ENCODE assay signal across 2 cellular contexts in the genomic region with DNA sequence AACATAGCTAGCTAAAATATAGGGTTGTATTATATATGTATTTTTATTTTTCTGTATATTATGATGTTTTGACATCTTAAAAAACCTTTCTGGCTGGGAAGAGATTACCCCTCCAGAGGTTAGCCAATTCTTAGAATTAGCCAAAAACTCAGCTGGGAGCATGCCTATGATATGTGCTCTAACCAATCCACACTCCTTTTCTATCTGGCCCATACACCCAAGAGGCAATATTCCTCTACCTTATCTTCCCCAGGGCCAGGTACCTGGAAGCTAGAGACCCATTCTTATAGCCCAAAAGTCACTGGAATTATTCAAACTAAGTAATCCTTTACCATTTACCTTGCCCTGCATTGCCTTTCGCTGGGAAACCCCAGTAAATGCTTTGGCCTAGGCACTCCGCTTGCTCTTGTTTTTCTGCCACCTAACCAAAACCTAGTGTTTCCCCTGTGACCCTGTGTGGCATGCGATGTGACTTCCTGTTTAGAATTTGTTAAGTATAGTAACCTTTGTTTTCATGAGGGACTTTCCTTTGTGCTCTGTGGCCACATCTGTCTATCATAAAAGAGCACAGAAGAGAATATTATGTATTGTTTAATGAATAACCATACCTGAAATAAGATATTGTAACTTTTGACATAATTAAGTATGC.
TF ChIP-seq lines count a peak whose summit lies in the region.

No MANE protein-coding gene starts in this region.

TF ChIP-seq in GM23338, 12 proteins besides CTCF, POLR2A, EP300 and RAD21 (continued from another document and continues in another):
- TF ChIP-seq ZNF114 (CRISPR knock-in tag; IDR thresholded peaks at IDR 0.05) (no peak), EZH2phosphoT487 (IDR thresholded peaks at IDR 0.05; ENCODE audit: unreplicated experiment) (no peak), EZH2 (IDR thresholded peaks at IDR 0.05; ENCODE audit: low read depth, unreplicated experiment) (no peak), NANOG (IDR thresholded peaks at IDR 0.05; ENCODE audit: borderline replicate concordance) (no peak), ZNF331 (CRISPR knock-in tag; IDR thresholded peaks at IDR 0.05; ENCODE audit: low read depth) (no peak), POLR2AphosphoS5 (IDR thresholded peaks at IDR 0.05; ENCODE audit: low read depth) (no peak)
- TF ChIP-seq, protein P1, sequence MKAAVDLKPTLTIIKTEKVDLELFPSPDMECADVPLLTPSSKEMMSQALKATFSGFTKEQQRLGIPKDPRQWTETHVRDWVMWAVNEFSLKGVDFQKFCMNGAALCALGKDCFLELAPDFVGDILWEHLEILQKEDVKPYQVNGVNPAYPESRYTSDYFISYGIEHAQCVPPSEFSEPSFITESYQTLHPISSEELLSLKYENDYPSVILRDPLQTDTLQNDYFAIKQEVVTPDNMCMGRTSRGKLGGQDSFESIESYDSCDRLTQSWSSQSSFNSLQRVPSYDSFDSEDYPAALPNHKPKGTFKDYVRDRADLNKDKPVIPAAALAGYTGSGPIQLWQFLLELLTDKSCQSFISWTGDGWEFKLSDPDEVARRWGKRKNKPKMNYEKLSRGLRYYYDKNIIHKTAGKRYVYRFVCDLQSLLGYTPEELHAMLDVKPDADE (IDR thresholded peaks at IDR 0.05): no peak
- TF ChIP-seq, protein P2, sequence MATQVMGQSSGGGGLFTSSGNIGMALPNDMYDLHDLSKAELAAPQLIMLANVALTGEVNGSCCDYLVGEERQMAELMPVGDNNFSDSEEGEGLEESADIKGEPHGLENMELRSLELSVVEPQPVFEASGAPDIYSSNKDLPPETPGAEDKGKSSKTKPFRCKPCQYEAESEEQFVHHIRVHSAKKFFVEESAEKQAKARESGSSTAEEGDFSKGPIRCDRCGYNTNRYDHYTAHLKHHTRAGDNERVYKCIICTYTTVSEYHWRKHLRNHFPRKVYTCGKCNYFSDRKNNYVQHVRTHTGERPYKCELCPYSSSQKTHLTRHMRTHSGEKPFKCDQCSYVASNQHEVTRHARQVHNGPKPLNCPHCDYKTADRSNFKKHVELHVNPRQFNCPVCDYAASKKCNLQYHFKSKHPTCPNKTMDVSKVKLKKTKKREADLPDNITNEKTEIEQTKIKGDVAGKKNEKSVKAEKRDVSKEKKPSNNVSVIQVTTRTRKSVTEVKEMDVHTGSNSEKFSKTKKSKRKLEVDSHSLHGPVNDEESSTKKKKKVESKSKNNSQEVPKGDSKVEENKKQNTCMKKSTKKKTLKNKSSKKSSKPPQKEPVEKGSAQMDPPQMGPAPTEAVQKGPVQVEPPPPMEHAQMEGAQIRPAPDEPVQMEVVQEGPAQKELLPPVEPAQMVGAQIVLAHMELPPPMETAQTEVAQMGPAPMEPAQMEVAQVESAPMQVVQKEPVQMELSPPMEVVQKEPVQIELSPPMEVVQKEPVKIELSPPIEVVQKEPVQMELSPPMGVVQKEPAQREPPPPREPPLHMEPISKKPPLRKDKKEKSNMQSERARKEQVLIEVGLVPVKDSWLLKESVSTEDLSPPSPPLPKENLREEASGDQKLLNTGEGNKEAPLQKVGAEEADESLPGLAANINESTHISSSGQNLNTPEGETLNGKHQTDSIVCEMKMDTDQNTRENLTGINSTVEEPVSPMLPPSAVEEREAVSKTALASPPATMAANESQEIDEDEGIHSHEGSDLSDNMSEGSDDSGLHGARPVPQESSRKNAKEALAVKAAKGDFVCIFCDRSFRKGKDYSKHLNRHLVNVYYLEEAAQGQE (IDR thresholded peaks at IDR 0.05; ENCODE audit: unreplicated experiment): no peak

TF ChIP-seq in K562, 482 proteins besides CTCF, POLR2A, EP300 and RAD21:
- TF ChIP-seq HDAC1 (IDR thresholded peaks at IDR 0.05) (no peak), ZKSCAN1 (IDR thresholded peaks at IDR 0.05; ENCODE audit: low read depth, low read length) (no peak), ZNF263 (CRISPR knock-in tag; IDR thresholded peaks at IDR 0.05; ENCODE audit: borderline replicate concordance) (no peak), HMG20B (CRISPR knock-in tag; IDR thresholded peaks at IDR 0.05) (no peak), DDX20 (tag; IDR thresholded peaks at IDR 0.05; ENCODE audit: low read depth) (no peak), ZNF551 (CRISPR knock-in tag; IDR thresholded peaks at IDR 0.05) (no peak), HDGF (IDR thresholded peaks at IDR 0.05) (no peak), RHOXF2B (CRISPR knock-in tag; conservative IDR thresholded peaks at IDR 0.05) (no peak), ZNF75A (CRISPR knock-in tag; IDR thresholded peaks at IDR 0.05) (no peak), EZH2 (IDR thresholded peaks at IDR 0.05; ENCODE audit: borderline replicate concordance, low read depth, low read length) (no peak), TEAD2 (tag; IDR thresholded peaks at IDR 0.05) (no peak)
- TF ChIP-seq, protein P3, sequence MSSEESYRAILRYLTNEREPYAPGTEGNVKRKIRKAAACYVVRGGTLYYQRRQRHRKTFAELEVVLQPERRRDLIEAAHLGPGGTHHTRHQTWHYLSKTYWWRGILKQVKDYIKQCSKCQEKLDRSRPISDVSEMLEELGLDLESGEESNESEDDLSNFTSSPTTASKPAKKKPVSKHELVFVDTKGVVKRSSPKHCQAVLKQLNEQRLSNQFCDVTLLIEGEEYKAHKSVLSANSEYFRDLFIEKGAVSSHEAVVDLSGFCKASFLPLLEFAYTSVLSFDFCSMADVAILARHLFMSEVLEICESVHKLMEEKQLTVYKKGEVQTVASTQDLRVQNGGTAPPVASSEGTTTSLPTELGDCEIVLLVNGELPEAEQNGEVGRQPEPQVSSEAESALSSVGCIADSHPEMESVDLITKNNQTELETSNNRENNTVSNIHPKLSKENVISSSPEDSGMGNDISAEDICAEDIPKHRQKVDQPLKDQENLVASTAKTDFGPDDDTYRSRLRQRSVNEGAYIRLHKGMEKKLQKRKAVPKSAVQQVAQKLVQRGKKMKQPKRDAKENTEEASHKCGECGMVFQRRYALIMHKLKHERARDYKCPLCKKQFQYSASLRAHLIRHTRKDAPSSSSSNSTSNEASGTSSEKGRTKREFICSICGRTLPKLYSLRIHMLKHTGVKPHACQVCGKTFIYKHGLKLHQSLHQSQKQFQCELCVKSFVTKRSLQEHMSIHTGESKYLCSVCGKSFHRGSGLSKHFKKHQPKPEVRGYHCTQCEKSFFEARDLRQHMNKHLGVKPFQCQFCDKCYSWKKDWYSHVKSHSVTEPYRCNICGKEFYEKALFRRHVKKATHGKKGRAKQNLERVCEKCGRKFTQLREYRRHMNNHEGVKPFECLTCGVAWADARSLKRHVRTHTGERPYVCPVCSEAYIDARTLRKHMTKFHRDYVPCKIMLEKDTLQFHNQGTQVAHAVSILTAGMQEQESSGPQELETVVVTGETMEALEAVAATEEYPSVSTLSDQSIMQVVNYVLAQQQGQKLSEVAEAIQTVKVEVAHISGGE (CRISPR knock-in tag; IDR thresholded peaks at IDR 0.05): no peak
TF ChIP-seq in K562: peak in this region for 0.
